ENCODE assay signal across 1 cellular context in the genomic region with DNA sequence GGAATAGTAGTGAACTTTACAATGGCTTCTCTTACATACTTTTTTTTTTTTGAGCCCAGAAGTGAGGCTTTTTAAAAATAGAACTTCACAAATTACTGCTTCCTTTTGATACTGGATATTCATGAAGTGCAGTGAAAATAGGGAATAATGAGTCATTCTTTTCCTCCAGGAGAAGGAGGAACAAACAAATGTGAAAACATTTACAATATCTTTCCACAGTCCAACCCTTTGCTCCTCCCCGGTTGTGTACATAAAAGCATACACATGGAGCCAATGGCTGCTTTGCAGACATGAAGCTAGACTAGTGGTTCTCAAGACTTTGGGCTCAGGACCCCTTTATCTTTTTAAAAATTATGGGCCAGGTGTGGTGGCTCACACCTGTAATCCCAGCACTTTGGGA.
TF ChIP-seq lines count a peak whose summit lies in the region.

No MANE protein-coding gene starts in this region.

TF ChIP-seq in HepG2, 621 proteins besides CTCF, POLR2A, EP300 and RAD21 (continued from another document):
- TF ChIP-seq, protein P1, sequence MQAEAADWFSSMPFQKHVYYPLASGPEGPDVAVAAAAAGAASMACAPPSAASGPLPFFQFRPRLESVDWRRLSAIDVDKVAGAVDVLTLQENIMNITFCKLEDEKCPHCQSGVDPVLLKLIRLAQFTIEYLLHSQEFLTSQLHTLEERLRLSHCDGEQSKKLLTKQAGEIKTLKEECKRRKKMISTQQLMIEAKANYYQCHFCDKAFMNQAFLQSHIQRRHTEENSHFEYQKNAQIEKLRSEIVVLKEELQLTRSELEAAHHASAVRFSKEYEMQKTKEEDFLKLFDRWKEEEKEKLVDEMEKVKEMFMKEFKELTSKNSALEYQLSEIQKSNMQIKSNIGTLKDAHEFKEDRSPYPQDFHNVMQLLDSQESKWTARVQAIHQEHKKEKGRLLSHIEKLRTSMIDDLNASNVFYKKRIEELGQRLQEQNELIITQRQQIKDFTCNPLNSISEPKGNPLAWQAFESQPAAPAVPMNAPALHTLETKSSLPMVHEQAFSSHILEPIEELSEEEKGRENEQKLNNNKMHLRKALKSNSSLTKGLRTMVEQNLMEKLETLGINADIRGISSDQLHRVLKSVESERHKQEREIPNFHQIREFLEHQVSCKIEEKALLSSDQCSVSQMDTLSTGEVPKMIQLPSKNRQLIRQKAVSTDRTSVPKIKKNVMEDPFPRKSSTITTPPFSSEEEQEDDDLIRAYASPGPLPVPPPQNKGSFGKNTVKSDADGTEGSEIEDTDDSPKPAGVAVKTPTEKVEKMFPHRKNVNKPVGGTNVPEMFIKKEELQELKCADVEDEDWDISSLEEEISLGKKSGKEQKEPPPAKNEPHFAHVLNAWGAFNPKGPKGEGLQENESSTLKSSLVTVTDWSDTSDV (CRISPR knock-in tag; IDR thresholded peaks at IDR 0.05): no peak
- TF ChIP-seq HNF4A (CRISPR knock-in tag; IDR thresholded peaks at IDR 0.05) (no peak), ZFP37 (CRISPR knock-in tag; IDR thresholded peaks at IDR 0.05; ENCODE audit: borderline replicate concordance) (no peak), ZNF431 (CRISPR knock-in tag; IDR thresholded peaks at IDR 0.05; ENCODE audit: borderline replicate concordance, low read depth) (no peak)
